ENCODE assay signal across 30 cellular contexts in the genomic region with DNA sequence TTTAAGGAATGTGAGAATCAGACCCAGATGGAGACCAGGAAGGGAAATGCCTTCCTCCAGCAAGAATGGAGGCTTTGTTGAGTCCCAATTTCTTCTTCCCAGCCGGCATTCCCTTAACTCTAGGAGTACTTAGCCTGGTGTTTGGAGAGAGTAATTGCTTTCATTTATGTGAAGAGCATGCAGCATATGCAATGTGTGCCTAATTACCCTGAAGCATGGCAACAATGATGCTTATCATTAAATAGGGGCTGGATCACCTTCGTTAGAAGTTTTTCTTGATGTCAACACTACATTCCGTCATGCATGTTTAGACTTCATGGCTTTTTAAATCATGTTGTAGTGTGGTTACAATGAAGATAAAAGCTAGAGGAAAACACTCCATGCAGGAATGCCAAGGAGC.
"Had no signal": no experiment of that assay in that cellular context is flagged by ENCODE, and none has a peak within 500 bp of the region (broad histone marks: within the 10 kb centered on the region; RNA-seq: fewer than 3 reads in every experiment).

No MANE protein-coding gene starts in this region.

- H3K36me3 Mint-ChIP-seq: mesothelial cell of epicardium; naive B cell; natural killer cell; stimulated activated naive B cell treated with anti-CD40 and anti-IgM and Interleukin-4, amounts not matched to agents 10 μg/mL and 1 μg/mL and 100 μg/mL, for 72 hours had no signal

- H3K9me3 Mint-ChIP-seq: natural killer cell had no signal

- H3K4me1 Mint-ChIP-seq: mesothelial cell of epicardium; naive B cell; natural killer cell; stimulated activated naive B cell treated with anti-CD40 and anti-IgM and Interleukin-4, amounts not matched to agents 10 μg/mL and 1 μg/mL and 100 μg/mL, for 72 hours had no signal

- H3K4me3 ChIP-seq: heart left ventricle, left ventricle myocardium inferior, pancreas, prostate gland, skin epidermis, stomach, testis, thyroid gland, transverse colon, upper lobe of right lung had no signal

- H3K4me1 ChIP-seq: heart left ventricle, left ventricle myocardium inferior, pancreas, prostate gland, stomach, testis, thyroid gland, transverse colon, upper lobe of right lung had no signal

- H3K27ac ChIP-seq: heart left ventricle, left ventricle myocardium inferior, pancreas, prostate gland, skin epidermis, stomach, testis, thyroid gland, transverse colon, upper lobe of right lung had no signal

- H3K27me3 ChIP-seq: pancreas, testis, thyroid gland, transverse colon, upper lobe of right lung had no signal

- ATAC-seq: heart left ventricle; left cardiac atrium; natural killer cell; pancreas; right cardiac atrium; sciatic nerve; stimulated activated naive B cell treated with anti-CD40 and anti-IgM and Interleukin-4, amounts not matched to agents 10 μg/mL and 1 μg/mL and 100 μg/mL, for 72 hours; stimulated activated naive CD8-positive, alpha-beta T cell treated with anti-CD3 and anti-CD28 coated beads, Interleukin-15, Interleukin-2, amounts not matched to agents 100 U/mL and 50 U/mL, for 24 hours; upper lobe of right lung had no signal

- H3K27ac Mint-ChIP-seq: mesothelial cell of epicardium; naive B cell; natural killer cell; nephron progenitor cell; stimulated activated naive B cell treated with anti-CD40 and anti-IgM and Interleukin-4, amounts not matched to agents 10 μg/mL and 1 μg/mL and 100 μg/mL, for 72 hours had no signal

- H3K4me3 Mint-ChIP-seq: mesothelial cell of epicardium; naive B cell; natural killer cell; nephron progenitor cell; stimulated activated naive B cell treated with anti-CD40 and anti-IgM and Interleukin-4, amounts not matched to agents 10 μg/mL and 1 μg/mL and 100 μg/mL, for 72 hours had no signal

- DNase-seq: heart left ventricle; hypothalamus; kidney glomerular epithelial cell; left cardiac atrium; left ventricle myocardium inferior; mammary epithelial cell; mesenchymal stem cell; naive B cell; natural killer cell; nephron progenitor cell; nucleus accumbens; pancreas; posterior cingulate gyrus; retina; right cardiac atrium; stimulated activated CD4-positive, alpha-beta T cell treated with anti-CD3 and anti-CD28 coated beads, Interleukin-12 subunit alpha, Interleukin-12 subunit beta, amount 100 ng/mL, for 4 hours; stimulated activated CD4-positive, alpha-beta T cell treated with anti-CD3 and anti-CD28 coated beads, Interleukin-15, amount 100 ng/mL, for 24 hours; stimulated activated CD4-positive, alpha-beta T cell treated with anti-CD3 and anti-CD28 coated beads, Interleukin-2, amount 100 ng/mL, for 24 hours; stimulated activated CD4-positive, alpha-beta T cell treated with anti-CD3 and anti-CD28 coated beads, Interleukin-4, amount 100 ng/mL, for 1 hour; stimulated activated naive B cell treated with anti-CD40 and anti-IgM and Interleukin-4, amounts not matched to agents 10 μg/mL and 1 μg/mL and 100 μg/mL, for 72 hours; stimulated activated naive CD8-positive, alpha-beta T cell treated with anti-CD3 and anti-CD28 coated beads, Interleukin-15, Interleukin-2, amounts not matched to agents 100 U/mL and 50 U/mL, for 24 hours; stomach; testis; thyroid gland; transverse colon; upper lobe of right lung had no signal

- H3K36me3 ChIP-seq: heart left ventricle, left ventricle myocardium inferior, pancreas, prostate gland, stomach, thyroid gland, transverse colon, upper lobe of right lung had no signal

- H3K9me3 ChIP-seq: heart left ventricle, left ventricle myocardium inferior, pancreas, prostate gland, stomach, testis, thyroid gland, transverse colon, upper lobe of right lung had no signal
